8 cellular contexts compared by ENCODE assay signal in genomic region chr7:75171219-75171810, GRCh38.
DNase-seq lines count a peak whose midpoint lies in the region; ATAC-seq and TF ChIP-seq lines count a peak whose summit lies in the region.
"Not testable (repeated sequence)": the region's sequence is repeated elsewhere in the genome, so short reads cannot be mapped to it uniquely, and the experiment has no call there.

No MANE protein-coding gene starts in this region.

- intact Hi-C loops in mucosa of descending colon (cut with DNase I, micrococcal nuclease), result not testable (repeated sequence)

- H3K4me3 Mint-ChIP-seq in activated naive CD8-positive, alpha-beta T cell treated with anti-CD3 and anti-CD28 coated beads, Interleukin-2, amount 50 U/mL, for 24 hours, result not testable (repeated sequence)

- H3K27ac Mint-ChIP-seq in activated naive CD8-positive, alpha-beta T cell treated with anti-CD3 and anti-CD28 coated beads, Interleukin-2, amount 50 U/mL, for 24 hours, result not testable (repeated sequence)

- H3K36me3 Mint-ChIP-seq in activated naive CD8-positive, alpha-beta T cell treated with anti-CD3 and anti-CD28 coated beads, Interleukin-2, amount 50 U/mL, for 24 hours (ENCODE audit: low read depth), result not testable (repeated sequence)

- H3K9me3 ChIP-seq in mucosa of descending colon, result not testable (repeated sequence)

- not testable (repeated sequence) for H3K4me1 ChIP-seq in mucosa of descending colon (ENCODE audit: low read depth)

- H3K4me3 ChIP-seq in mucosa of descending colon, result not testable (repeated sequence)

- H3K27me3 Mint-ChIP-seq in activated naive CD8-positive, alpha-beta T cell treated with anti-CD3 and anti-CD28 coated beads, Interleukin-2, amount 50 U/mL, for 24 hours, result not testable (repeated sequence)

- not testable (repeated sequence) for H3K36me3 ChIP-seq in mucosa of descending colon (ENCODE audit: low read depth)

- TF ChIP-seq CTCF in mucosa of descending colon (IDR thresholded peaks at IDR 0.05), result not testable (repeated sequence)

- not testable (repeated sequence) for H3K4me1 Mint-ChIP-seq in activated naive CD8-positive, alpha-beta T cell treated with anti-CD3 and anti-CD28 coated beads, Interleukin-2, amount 50 U/mL, for 24 hours

- H3K9me3 Mint-ChIP-seq in activated naive CD8-positive, alpha-beta T cell treated with anti-CD3 and anti-CD28 coated beads, Interleukin-2, amount 50 U/mL, for 24 hours, result not testable (repeated sequence)

- not testable (repeated sequence) for TF ChIP-seq POLR2A in GM18505 (IDR thresholded peaks at IDR 0.05; ENCODE audit: borderline replicate concordance, extremely low read depth, insufficient read depth, insufficient read length)

- DNase-seq in activated naive CD8-positive, alpha-beta T cell treated with anti-CD3 and anti-CD28 coated beads, Interleukin-2, amount 50 U/mL, for 24 hours; mucosa of descending colon: not testable (repeated sequence)

- peak; percentile 31 for ATAC-seq in GM18505 (IDR thresholded peaks at IDR 0.05; ENCODE audit: unreplicated experiment)
- ATAC-seq in GM19324 (IDR thresholded peaks at IDR 0.05; ENCODE audit: low FRiP score, unreplicated experiment), result peak; percentile 35
- peak; percentile 54 for ATAC-seq in GM21447 (IDR thresholded peaks at IDR 0.05; ENCODE audit: unreplicated experiment)
- peak; percentile 27 for ATAC-seq in HG02623 (IDR thresholded peaks at IDR 0.05; ENCODE audit: unreplicated experiment)
- peak; percentile 30 for ATAC-seq in HG03045 (IDR thresholded peaks at IDR 0.05; ENCODE audit: unreplicated experiment)
- ATAC-seq in HG03439 (IDR thresholded peaks at IDR 0.05; ENCODE audit: unreplicated experiment), result peak; percentile 36
- peak; percentile 27 for ATAC-seq in activated naive CD8-positive, alpha-beta T cell treated with anti-CD3 and anti-CD28 coated beads, Interleukin-2, amount 50 U/mL, for 24 hours
- peak; percentile 58 for ATAC-seq in mucosa of descending colon
